32 cellular contexts compared by ENCODE assay signal in genomic region chr22:45568213-45568612, GRCh38.
"Had no signal": no experiment of that assay in that cellular context is flagged by ENCODE, and none has a peak within 500 bp of the region (broad histone marks: within the 10 kb centered on the region; RNA-seq: fewer than 3 reads in every experiment).

No MANE protein-coding gene starts in this region.

- H3K27ac ChIP-seq: adrenal gland, ascending aorta, body of pancreas, brain microvascular endothelial cell, breast epithelium, cardiac muscle cell had no signal

- H3K36me3 ChIP-seq: adrenal gland, brain microvascular endothelial cell, breast epithelium, cardiac muscle cell had no signal

- FAIRE-seq: astrocyte had no signal

- H3K4me3 ChIP-seq: adrenal gland, ascending aorta, body of pancreas, breast epithelium, cardiac muscle cell had no signal

- ATAC-seq: activated naive CD4-positive, alpha-beta T cell treated with anti-CD3 and anti-CD28 coated beads, Interleukin-2, amount 50 U/mL, for 72 hours; activated naive CD8-positive, alpha-beta T cell treated with anti-CD3 and anti-CD28 coated beads, Interleukin-2, amount 50 U/mL, for 24 hours; activated T-cell treated with anti-CD3 and anti-CD28 coated beads, Interleukin-2, amount 50 U/mL, for 4 hours; activated T-cell treated with anti-CD3 and anti-CD28 coated beads, Interleukin-2, amount 50 U/mL, for 72 hours; activated T-helper 17 cell treated with anti-CD3 and anti-CD28 coated beads, Interleukin-2, amount 50 U/mL, for 72 hours; body of pancreas had no signal

- H3K4me1 ChIP-seq: adrenal gland, ascending aorta, body of pancreas, breast epithelium had no signal

- DNase-seq: activated effector memory CD4-positive, alpha-beta T cell treated with anti-CD3 and anti-CD28 coated beads, Interleukin-2, amount 50 U/mL, for 16 hours; activated effector memory CD4-positive, alpha-beta T cell treated with Interleukin-2 at 50 U/mL for 16 hours; activated gamma-delta T cell; activated gamma-delta T cell treated with Interleukin-2 at 50 U/mL for 16 hours; activated naive CD4-positive, alpha-beta T cell; activated naive CD4-positive, alpha-beta T cell treated with anti-CD3 and anti-CD28 coated beads for 36 hours; activated naive CD4-positive, alpha-beta T cell treated with anti-CD3 and anti-CD28 coated beads, Interleukin-2, amount 10 ng/mL, durations not matched to agents 7 days and 5 days; activated naive CD4-positive, alpha-beta T cell treated with anti-CD3 and anti-CD28 coated beads, Interleukin-2, amount 50 U/mL, for 16 hours; activated naive CD8-positive, alpha-beta T cell treated with anti-CD3 and anti-CD28 coated beads for 36 hours; activated naive CD8-positive, alpha-beta T cell treated with anti-CD3 and anti-CD28 coated beads, Interleukin-2, amount 10 ng/mL, durations not matched to agents 7 days and 5 days; activated naive CD8-positive, alpha-beta T cell treated with anti-CD3 and anti-CD28 coated beads, Interleukin-2, amount 50 U/mL, for 24 hours; activated T-cell treated with anti-CD3 and anti-CD28 coated beads, Interleukin-2, amount 50 U/mL, for 1 hour; activated T-cell treated with anti-CD3 and anti-CD28 coated beads, Interleukin-2, amount 50 U/mL, for 24 hours; activated T-cell treated with anti-CD3 and anti-CD28 coated beads, Interleukin-2, amount 50 U/mL, for 4 hours; activated T-cell treated with anti-CD3 and anti-CD28 coated beads, Interleukin-2, amount 50 U/mL, for 48 hours; activated T-cell treated with anti-CD3 and anti-CD28 coated beads, Interleukin-2, amount 50 U/mL, for 72 hours; adrenal gland; amniotic stem cell; amygdala; anterior cingulate cortex; aorta; body of pancreas; brain microvascular endothelial cell; caudate nucleus; central memory CD4-positive, alpha-beta T cell; cerebellar nuclear complex had no signal

- H3K9me3 ChIP-seq: breast epithelium had no signal

- H3K27me3 ChIP-seq: adrenal gland, ascending aorta, body of pancreas, brain microvascular endothelial cell, breast epithelium, cardiac muscle cell had no signal
